26 cellular contexts compared by ENCODE assay signal in genomic region chr10:115851689-115852088, GRCh38.
DNase-seq lines count a peak whose midpoint lies in the region; TF ChIP-seq lines count a peak whose summit lies in the region.
"Had no signal": no experiment of that assay in that cellular context is flagged by ENCODE, and none has a peak within 500 bp of the region (broad histone marks: within the 10 kb centered on the region; RNA-seq: fewer than 3 reads in every experiment).

No MANE protein-coding gene starts in this region.

- no peak overlapping the region for H3K9ac ChIP-seq in neural cell (ENCODE audit: low read length)
- H3K9ac ChIP-seq: BLaER1 had no signal

- H4K20me1 ChIP-seq in neural cell (ENCODE audit: insufficient read depth): no peaks in the 10 kb centered on the region
- H4K20me1 ChIP-seq: BLaER1 had no signal

- DNase-seq in NCI-H187 (lab: John Stamatoyannopoulos, UW) (peak; percentile 2 to 5), NCI-H187 treated with DMSO at 0.1 percent for 48 hours (lab: John Stamatoyannopoulos, UW) (no peak), NCI-H82 (lab: John Stamatoyannopoulos, UW) (peak; percentile 38), NCI-H82 treated with DMSO at 0.1 percent for 48 hours (lab: John Stamatoyannopoulos, UW; ENCODE audit: unreplicated experiment) (no peak), caudate nucleus (lab: John Stamatoyannopoulos, UW) (no peak), mesothelial cell of epicardium (ENCODE audit: low spot score in 2 of 2, unreplicated experiment in 2 of 2) (no peak), OCI-M2 (lab: John Stamatoyannopoulos, UW; ENCODE audit: unreplicated experiment) (no peak)
- DNase-seq: 8988T; ACHN; BE2C; C1 segment of cervical spinal cord; CD4-positive, alpha-beta memory T cell; CD4-positive, CD25-positive, alpha-beta regulatory T cell; CD8-positive, alpha-beta memory T cell; COR-L47; DMS 273 treated with DMSO at 0.1 percent for 48 hours; DMS153; DMS53; DMS79; DND-41; EL; GDM1 had no signal

- peaks cover 51% of the 10 kb centered on the region for H3K4me1 Mint-ChIP-seq in mesothelial cell of epicardium
- H3K4me1 Mint-ChIP-seq: CD14-positive monocyte; CD4-positive, alpha-beta memory T cell; CD4-positive, CD25-positive, alpha-beta regulatory T cell; CD8-positive, alpha-beta memory T cell had no signal

- peak overlapping the region; percentile 38 for H3K27ac ChIP-seq in caudate nucleus (ENCODE audit: low read depth, low read length)
- H3K27ac ChIP-seq in neural cell (ENCODE audit: low read length): no peak overlapping the region
- H3K27ac ChIP-seq: BLaER1 had no signal

- H3K79me2 ChIP-seq in neural cell (replicated peaks; ENCODE audit: insufficient read depth, low read length): no peaks in the 10 kb centered on the region

- H3K36me3 Mint-ChIP-seq in mesothelial cell of epicardium: no peaks in the 10 kb centered on the region
- H3K36me3 Mint-ChIP-seq: CD14-positive monocyte; CD4-positive, alpha-beta memory T cell; CD4-positive, CD25-positive, alpha-beta regulatory T cell; CD8-positive, alpha-beta memory T cell had no signal

- no peaks in the 10 kb centered on the region for H3K27me3 ChIP-seq in neural cell (ENCODE audit: insufficient read depth, low read depth, low read length)
- H3K27me3 ChIP-seq: BE2C, BLaER1 had no signal

- no peaks in the 10 kb centered on the region for H3K36me3 ChIP-seq in neural cell (ENCODE audit: insufficient read depth, low read length)
- H3K36me3 ChIP-seq: BE2C, BLaER1 had no signal

- H3K4me3 ChIP-seq in neural cell (ENCODE audit: low read length): no peak overlapping the region
- H3K4me3 ChIP-seq: BLaER1, GM12878 had no signal

- TF ChIP-seq CTCF in neural cell (IDR thresholded peaks at IDR 0.05; ENCODE audit: poor library complexity, severe bottlenecking) (no peak), mesothelial cell of epicardium (IDR thresholded peaks at IDR 0.05; ENCODE audit: unreplicated experiment) (no peak)

- H3K27ac Mint-ChIP-seq in mesothelial cell of epicardium: no peak overlapping the region
- H3K27ac Mint-ChIP-seq: CD14-positive monocyte; CD4-positive, alpha-beta memory T cell; CD4-positive, CD25-positive, alpha-beta regulatory T cell; CD8-positive, alpha-beta memory T cell had no signal

- H3K9me3 ChIP-seq in neural cell (ENCODE audit: low read length): no peaks in the 10 kb centered on the region
- H3K9me3 ChIP-seq: BE2C, BLaER1 had no signal

- no peak overlapping the region for H2AFZ ChIP-seq in neural cell (ENCODE audit: low read depth, low read length)

- H3K9me3 Mint-ChIP-seq in mesothelial cell of epicardium: peaks cover 3% of the 10 kb centered on the region

- H3K4me2 ChIP-seq in neural cell (ENCODE audit: low read length): no peak overlapping the region
- H3K4me2 ChIP-seq: BLaER1 had no signal

- H3K9me2 ChIP-seq in neural cell (ENCODE audit: insufficient read depth, low read length): no peaks in the 10 kb centered on the region

- TF ChIP-seq EP300 in neural cell (conservative IDR thresholded peaks at IDR 0.05; ENCODE audit: poor library complexity, severe bottlenecking): peak; percentile 69

- TF ChIP-seq RAD21 in neural cell (conservative IDR thresholded peaks at IDR 0.05): no peak

- H3F3A ChIP-seq in neural cell (ENCODE audit: insufficient read depth, low read length, poor library complexity, severe bottlenecking): no peaks in the 10 kb centered on the region

- H3K4me3 Mint-ChIP-seq in mesothelial cell of epicardium: no peak overlapping the region
- H3K4me3 Mint-ChIP-seq: CD14-positive monocyte; CD4-positive, alpha-beta memory T cell; CD4-positive, CD25-positive, alpha-beta regulatory T cell; CD8-positive, alpha-beta memory T cell had no signal

- no peaks in the 10 kb centered on the region for H3K27me3 Mint-ChIP-seq in mesothelial cell of epicardium (ENCODE audit: low read depth)
- H3K27me3 Mint-ChIP-seq: CD4-positive, alpha-beta memory T cell; CD4-positive, CD25-positive, alpha-beta regulatory T cell; CD8-positive, alpha-beta memory T cell had no signal

TF ChIP-seq in neural cell, 6 proteins besides CTCF, POLR2A, EP300 and RAD21:
- TF ChIP-seq EZH2 (IDR thresholded peaks at IDR 0.05; ENCODE audit: borderline replicate concordance, insufficient read depth, low read length, poor library complexity, severe bottlenecking) (no peak), POLR2AphosphoS5 (IDR thresholded peaks at IDR 0.05) (peak; percentile 54)

Comparison
In these comparisons a context has a peak if more than half of its experiments do, and no peak if none do; other contexts are left out.
1. DNase-seq: peak in NCI-H187 (2 of 2) and NCI-H82 (single experiment); none in NCI-H187 treated with DMSO at 0.1 percent for 48 hours (single experiment), NCI-H82 treated with DMSO at 0.1 percent for 48 hours (single experiment), caudate nucleus (0 of 61), mesothelial cell of epicardium (0 of 2) and OCI-M2 (single experiment).